In the genomic region with DNA sequence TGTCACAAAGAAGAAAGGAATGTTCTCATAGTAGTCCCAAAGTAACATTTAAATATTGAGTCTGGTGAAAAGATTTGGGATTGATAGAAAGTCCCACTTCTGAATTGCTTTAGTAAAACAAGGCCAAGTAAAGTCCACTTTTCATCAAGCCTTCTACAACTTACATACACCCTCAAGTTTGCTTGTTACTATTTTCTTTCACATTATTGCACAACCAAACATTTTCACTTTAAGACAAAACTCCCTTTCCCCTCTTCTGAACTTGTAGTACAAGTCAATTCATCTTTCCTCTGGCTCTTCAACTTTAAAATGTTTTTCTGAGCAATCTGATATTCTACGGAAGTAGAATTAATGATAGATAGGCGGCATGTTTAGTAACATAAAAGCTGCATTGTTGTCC, we compare ENCODE assay signal across 1 cellular context.
A peak's percentile ranks its signal among the peaks of the same experiment; 100 is the strongest.
TF ChIP-seq lines count a peak whose summit lies in the region.

No MANE protein-coding gene starts in this region.

TF ChIP-seq in HepG2, 621 proteins besides CTCF, POLR2A, EP300 and RAD21:
- TF ChIP-seq HNRNPUL1 (IDR thresholded peaks at IDR 0.05; ENCODE audit: low read depth, low read length), result no peak
- no peak for TF ChIP-seq ZBTB42 (CRISPR knock-in tag; IDR thresholded peaks at IDR 0.05)
- no peak for TF ChIP-seq ISL2 (CRISPR knock-in tag; IDR thresholded peaks at IDR 0.05)
- no peak for TF ChIP-seq NFATC3 (CRISPR knock-in tag; IDR thresholded peaks at IDR 0.05)
- TF ChIP-seq, protein P1, sequence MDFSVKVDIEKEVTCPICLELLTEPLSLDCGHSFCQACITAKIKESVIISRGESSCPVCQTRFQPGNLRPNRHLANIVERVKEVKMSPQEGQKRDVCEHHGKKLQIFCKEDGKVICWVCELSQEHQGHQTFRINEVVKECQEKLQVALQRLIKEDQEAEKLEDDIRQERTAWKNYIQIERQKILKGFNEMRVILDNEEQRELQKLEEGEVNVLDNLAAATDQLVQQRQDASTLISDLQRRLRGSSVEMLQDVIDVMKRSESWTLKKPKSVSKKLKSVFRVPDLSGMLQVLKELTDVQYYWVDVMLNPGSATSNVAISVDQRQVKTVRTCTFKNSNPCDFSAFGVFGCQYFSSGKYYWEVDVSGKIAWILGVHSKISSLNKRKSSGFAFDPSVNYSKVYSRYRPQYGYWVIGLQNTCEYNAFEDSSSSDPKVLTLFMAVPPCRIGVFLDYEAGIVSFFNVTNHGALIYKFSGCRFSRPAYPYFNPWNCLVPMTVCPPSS (IDR thresholded peaks at IDR 0.05), result no peak
- TF ChIP-seq SNAI1 (CRISPR knock-in tag; IDR thresholded peaks at IDR 0.05; ENCODE audit: borderline replicate concordance), result no peak
- no peak for TF ChIP-seq POLR2AphosphoS5 (IDR thresholded peaks at IDR 0.05; ENCODE audit: low read depth, low read length)
- TF ChIP-seq ZBTB21 (CRISPR knock-in tag; IDR thresholded peaks at IDR 0.05), result no peak
- TF ChIP-seq RBFOX2 (IDR thresholded peaks at IDR 0.05; ENCODE audit: low read depth, low read length), result 0 out of 2 replicates have a peak, but pooled peaks have one; percentile 20
- TF ChIP-seq MBNL3 (CRISPR knock-in tag; conservative IDR thresholded peaks at IDR 0.05), result no peak
- TF ChIP-seq, protein P2, sequence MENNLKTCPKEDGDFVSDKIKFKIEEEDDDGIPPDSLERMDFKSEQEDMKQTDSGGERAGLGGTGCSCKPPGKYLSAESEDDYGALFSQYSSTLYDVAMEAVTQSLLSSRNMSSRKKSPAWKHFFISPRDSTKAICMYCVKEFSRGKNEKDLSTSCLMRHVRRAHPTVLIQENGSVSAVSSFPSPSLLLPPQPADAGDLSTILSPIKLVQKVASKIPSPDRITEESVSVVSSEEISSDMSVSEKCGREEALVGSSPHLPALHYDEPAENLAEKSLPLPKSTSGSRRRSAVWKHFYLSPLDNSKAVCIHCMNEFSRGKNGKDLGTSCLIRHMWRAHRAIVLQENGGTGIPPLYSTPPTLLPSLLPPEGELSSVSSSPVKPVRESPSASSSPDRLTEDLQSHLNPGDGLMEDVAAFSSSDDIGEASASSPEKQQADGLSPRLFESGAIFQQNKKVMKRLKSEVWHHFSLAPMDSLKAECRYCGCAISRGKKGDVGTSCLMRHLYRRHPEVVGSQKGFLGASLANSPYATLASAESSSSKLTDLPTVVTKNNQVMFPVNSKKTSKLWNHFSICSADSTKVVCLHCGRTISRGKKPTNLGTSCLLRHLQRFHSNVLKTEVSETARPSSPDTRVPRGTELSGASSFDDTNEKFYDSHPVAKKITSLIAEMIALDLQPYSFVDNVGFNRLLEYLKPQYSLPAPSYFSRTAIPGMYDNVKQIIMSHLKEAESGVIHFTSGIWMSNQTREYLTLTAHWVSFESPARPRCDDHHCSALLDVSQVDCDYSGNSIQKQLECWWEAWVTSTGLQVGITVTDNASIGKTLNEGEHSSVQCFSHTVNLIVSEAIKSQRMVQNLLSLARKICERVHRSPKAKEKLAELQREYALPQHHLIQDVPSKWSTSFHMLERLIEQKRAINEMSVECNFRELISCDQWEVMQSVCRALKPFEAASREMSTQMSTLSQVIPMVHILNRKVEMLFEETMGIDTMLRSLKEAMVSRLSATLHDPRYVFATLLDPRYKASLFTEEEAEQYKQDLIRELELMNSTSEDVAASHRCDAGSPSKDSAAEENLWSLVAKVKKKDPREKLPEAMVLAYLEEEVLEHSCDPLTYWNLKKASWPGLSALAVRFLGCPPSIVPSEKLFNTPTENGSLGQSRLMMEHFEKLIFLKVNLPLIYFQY (CRISPR knock-in tag; IDR thresholded peaks at IDR 0.05; ENCODE audit: borderline replicate concordance), result no peak
- TF ChIP-seq, protein P3, sequence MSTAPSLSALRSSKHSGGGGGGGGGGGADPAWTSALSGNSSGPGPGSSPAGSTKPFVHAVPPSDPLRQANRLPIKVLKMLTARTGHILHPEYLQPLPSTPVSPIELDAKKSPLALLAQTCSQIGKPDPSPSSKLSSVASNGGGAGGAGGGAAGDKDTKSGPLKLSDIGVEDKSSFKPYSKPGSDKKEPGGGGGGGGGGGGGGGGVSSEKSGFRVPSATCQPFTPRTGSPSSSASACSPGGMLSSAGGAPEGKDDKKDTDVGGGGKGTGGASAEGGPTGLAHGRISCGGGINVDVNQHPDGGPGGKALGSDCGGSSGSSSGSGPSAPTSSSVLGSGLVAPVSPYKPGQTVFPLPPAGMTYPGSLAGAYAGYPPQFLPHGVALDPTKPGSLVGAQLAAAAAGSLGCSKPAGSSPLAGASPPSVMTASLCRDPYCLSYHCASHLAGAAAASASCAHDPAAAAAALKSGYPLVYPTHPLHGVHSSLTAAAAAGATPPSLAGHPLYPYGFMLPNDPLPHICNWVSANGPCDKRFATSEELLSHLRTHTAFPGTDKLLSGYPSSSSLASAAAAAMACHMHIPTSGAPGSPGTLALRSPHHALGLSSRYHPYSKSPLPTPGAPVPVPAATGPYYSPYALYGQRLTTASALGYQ (CRISPR knock-in tag; IDR thresholded peaks at IDR 0.05), result no peak
- TF ChIP-seq ZNF432 (CRISPR knock-in tag; IDR thresholded peaks at IDR 0.05; ENCODE audit: borderline replicate concordance), result no peak
- TF ChIP-seq, protein P4, sequence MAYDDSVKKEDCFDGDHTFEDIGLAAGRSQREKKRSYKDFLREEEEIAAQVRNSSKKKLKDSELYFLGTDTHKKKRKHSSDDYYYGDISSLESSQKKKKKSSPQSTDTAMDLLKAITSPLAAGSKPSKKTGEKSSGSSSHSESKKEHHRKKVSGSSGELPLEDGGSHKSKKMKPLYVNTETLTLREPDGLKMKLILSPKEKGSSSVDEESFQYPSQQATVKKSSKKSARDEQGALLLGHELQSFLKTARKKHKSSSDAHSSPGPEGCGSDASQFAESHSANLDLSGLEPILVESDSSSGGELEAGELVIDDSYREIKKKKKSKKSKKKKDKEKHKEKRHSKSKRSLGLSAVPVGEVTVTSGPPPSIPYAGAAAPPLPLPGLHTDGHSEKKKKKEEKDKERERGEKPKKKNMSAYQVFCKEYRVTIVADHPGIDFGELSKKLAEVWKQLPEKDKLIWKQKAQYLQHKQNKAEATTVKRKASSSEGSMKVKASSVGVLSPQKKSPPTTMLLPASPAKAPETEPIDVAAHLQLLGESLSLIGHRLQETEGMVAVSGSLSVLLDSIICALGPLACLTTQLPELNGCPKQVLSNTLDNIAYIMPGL (CRISPR knock-in tag; IDR thresholded peaks at IDR 0.05; ENCODE audit: borderline replicate concordance in 1 of 2, low read depth in 1 of 2), result no peak
- peak; percentile 54; the same call in 1 of the 2 replicates for TF ChIP-seq CEBPB (IDR thresholded peaks at IDR 0.05; ENCODE audit: borderline replicate concordance, low read depth, low read length)
- TF ChIP-seq SATB2 (CRISPR knock-in tag; IDR thresholded peaks at IDR 0.05), result no peak
